21 cellular contexts compared by ENCODE assay signal in the genomic region with DNA sequence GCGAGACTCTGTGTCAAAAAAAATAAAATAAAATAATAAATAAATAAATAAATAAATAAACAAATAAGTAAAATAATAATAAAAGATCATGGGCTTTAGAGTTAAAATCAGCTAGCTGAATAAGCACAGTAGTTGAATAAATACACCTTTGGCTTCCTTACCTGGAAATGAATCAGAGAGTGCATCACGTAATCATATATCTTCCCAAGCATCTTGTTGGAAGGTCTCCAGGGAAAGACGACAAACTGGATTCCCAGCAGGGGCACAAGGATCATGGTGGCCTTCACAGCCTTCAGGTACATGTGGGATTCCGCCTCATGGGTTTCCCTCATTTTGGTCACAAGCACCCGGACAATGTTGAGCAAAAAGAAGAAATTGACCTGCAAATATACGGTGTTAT.
"Had no signal": no experiment of that assay in that cellular context is flagged by ENCODE, and none has a peak within 500 bp of the region (broad histone marks: within the 10 kb centered on the region; RNA-seq: fewer than 3 reads in every experiment).

No MANE protein-coding gene starts in this region.

- H3K4me1 ChIP-seq: Peyer's patch, SJCRH30 had no signal

- FAIRE-seq: HepG2 had no signal

- H2AFZ ChIP-seq: PC-9 had no signal

- H3K4me2 ChIP-seq: PC-9 had no signal

- H3K36me3 ChIP-seq: Peyer's patch, SJCRH30 had no signal

- H3K4me3 ChIP-seq: PC-9, Peyer's patch, SJCRH30 had no signal

- DNase-seq: IMR-90, Karpas-422, KG1, MM.1S, NCI-H1092 treated with DMSO at 0.1 percent for 48 hours, NCI-H1436, NCI-H187, NCI-H2081, NCI-H2107, NCI-H2171 treated with DMSO at 0.1 percent for 48 hours, NCI-H345, NCI-H446 treated with DMSO at 0.1 percent for 48 hours, NCI-H510A treated with DMSO at 0.1 percent for 48 hours, NCI-H526, NCI-H82, PC-9, Peyer's patch, SHP77 treated with DMSO at 0.1 percent for 48 hours, SJCRH30, T-helper 1 cell had no signal

- H3K9me3 ChIP-seq: Peyer's patch, SJCRH30 had no signal

- H3K27ac ChIP-seq: PC-9, Peyer's patch, SJCRH30 had no signal

- H3K27me3 ChIP-seq: Peyer's patch, SJCRH30 had no signal
